Comparison of ENCODE assay signal across 12 cellular contexts in the genomic region with DNA sequence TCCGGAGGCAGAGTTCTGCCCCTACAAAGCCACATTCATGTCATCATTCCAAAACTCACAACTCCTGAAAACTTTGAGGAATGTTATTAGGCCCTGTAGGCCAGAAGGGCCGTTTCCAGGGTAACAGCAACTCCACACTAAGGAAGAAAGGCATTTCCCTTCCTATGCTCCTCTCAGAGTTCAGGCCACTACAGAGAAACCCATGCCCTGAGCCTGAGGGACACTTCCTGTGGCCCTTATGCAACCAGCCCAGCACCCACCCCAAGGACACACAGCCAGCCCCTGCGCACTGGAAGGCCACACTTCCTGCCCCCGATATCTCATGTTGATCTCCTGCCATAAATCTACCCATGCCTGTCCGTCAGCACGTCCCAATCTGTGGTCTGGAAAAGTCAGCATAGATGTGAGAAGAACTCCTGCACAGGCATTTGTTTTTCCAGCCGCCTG.
DNase-seq lines count a peak whose midpoint lies in the region; FAIRE-seq and TF ChIP-seq lines count a peak whose summit lies in the region.
"Had no signal": no experiment of that assay in that cellular context is flagged by ENCODE, and none has a peak within 500 bp of the region (broad histone marks: within the 10 kb centered on the region; RNA-seq: fewer than 3 reads in every experiment).

No MANE protein-coding gene starts in this region.

- H3K4me2 ChIP-seq in mammary epithelial cell (ENCODE audit: insufficient read depth, low read depth, low read length) = no peak overlapping the region

- no peaks in the 10 kb centered on the region for H3K9me3 Mint-ChIP-seq in activated naive CD8-positive, alpha-beta T cell treated with anti-CD3 and anti-CD28 coated beads for 36 hours

- peaks cover 5% of the 10 kb centered on the region for H3K4me1 Mint-ChIP-seq in activated naive CD8-positive, alpha-beta T cell treated with anti-CD3 and anti-CD28 coated beads for 36 hours

- no peak overlapping the region for H3K27ac ChIP-seq in mammary epithelial cell (ENCODE audit: insufficient read depth, low read depth, low read length)
- peak overlapping the region; percentile 16 to 60 for H3K27ac ChIP-seq in kidney (ENCODE audit: low read depth in 2 of 2, low read length in 2 of 2)
- H3K27ac ChIP-seq in tibial artery = peak overlapping the region; percentile 50 to 68
- H3K27ac ChIP-seq in Peyer's patch = peak overlapping the region in 2 of 4 donors; percentile 26 to 46
- H3K27ac ChIP-seq: epithelial cell of prostate, HL-60 had no signal

- peak; percentile 40 for FAIRE-seq in HTR-8/SVneo (lab: Jason Lieb, UNC)
- no peak for FAIRE-seq in kidney (lab: Jason Lieb, UNC)

- peak overlapping the region; percentile 24 for H2AFZ ChIP-seq in mammary epithelial cell (ENCODE audit: low read depth, low read length)

- intact Hi-C loops in mammary epithelial cell (cut with micrococcal nuclease) (loop anchor here (2.0 kb wide), 1 partner anchor 52 kb away; no protein-coding TSS in a partner anchor), kidney (cut with DNase I) (no loop called here), tibial artery (cut with DNase I; ENCODE audit: low total_unique reads) (no loop called here)

- H3K36me3 ChIP-seq in mammary epithelial cell (ENCODE audit: insufficient read depth, low read length) (no peaks in the 10 kb centered on the region), kidney (ENCODE audit: control insufficient read depth in 1 of 2, insufficient read depth in 2 of 2, low read length in 2 of 2) (no peaks in the 10 kb centered on the region), tibial artery (no peaks in the 10 kb centered on the region), Peyer's patch (no peaks in the 10 kb centered on the region)

- H3K27ac Mint-ChIP-seq in activated naive CD8-positive, alpha-beta T cell treated with anti-CD3 and anti-CD28 coated beads for 36 hours = no peak overlapping the region

- no peak overlapping the region for H3K9ac ChIP-seq in mammary epithelial cell (ENCODE audit: insufficient read depth, low read length)
- H3K9ac ChIP-seq in kidney (ENCODE audit: low read length in 2 of 2) = peak overlapping the region in 1 of 2 donors; percentile 12

- CTCF ChIA-PET in mammary epithelial cell (lab: Charles Lee; ENCODE audit: low non-redundant PET) = no interaction called here

- H3K4me3 ChIP-seq in mammary epithelial cell (replicated peaks in 1 of 3; ENCODE audit: insufficient read depth in 1 of 3, low read depth in 2 of 3, low read length in 3 of 3) = no peak overlapping the region
- H3K4me3 ChIP-seq in kidney (ENCODE audit: low read length in 2 of 2) = no peak overlapping the region
- no peak overlapping the region for H3K4me3 ChIP-seq in tibial artery
- H3K4me3 ChIP-seq in Peyer's patch = no peak overlapping the region

- WGBS in mammary epithelial cell (ENCODE audit: low coverage, missing lambda C conversion rate) = 30% methylated on average over 7 of the region's 7 CpGs

- BruUV-seq in mammary epithelial cell (replicated peaks; lab: Mats Ljungman, UMichigan) = no TSS peak

- dilution Hi-C loops in mammary epithelial cell (cut with HindIII; ENCODE audit: low sequenced_read_pairs) = no loop called here

- no peaks in the 10 kb centered on the region for H4K20me1 ChIP-seq in mammary epithelial cell (ENCODE audit: insufficient read depth, low read length)

- no peaks in the 10 kb centered on the region for H3K9me3 ChIP-seq in mammary epithelial cell (replicated peaks; ENCODE audit: insufficient read depth, low read length)
- H3K9me3 ChIP-seq in kidney (ENCODE audit: control insufficient read depth in 1 of 2, low read length in 2 of 2) = no peaks in the 10 kb centered on the region
- no peaks in the 10 kb centered on the region for H3K9me3 ChIP-seq in tibial artery
- no peaks in the 10 kb centered on the region for H3K9me3 ChIP-seq in Peyer's patch

- no peaks in the 10 kb centered on the region for H3K27me3 ChIP-seq in mammary epithelial cell (ENCODE audit: insufficient read depth, low read length)
- no peaks in the 10 kb centered on the region for H3K27me3 ChIP-seq in tibial artery
- H3K27me3 ChIP-seq in Peyer's patch = no peaks in the 10 kb centered on the region

- peaks cover 2% of the 10 kb centered on the region for H3K36me3 Mint-ChIP-seq in activated naive CD8-positive, alpha-beta T cell treated with anti-CD3 and anti-CD28 coated beads for 36 hours

- no peak for TF ChIP-seq CTCF in mammary epithelial cell (conservative IDR thresholded peaks at IDR 0.05 in 1 of 2, IDR thresholded peaks at IDR 0.05 in 1 of 2; ENCODE audit: extremely low read depth in 1 of 2, insufficient read depth in 1 of 2, low read depth in 1 of 2, low read length in 2 of 2)
- no peak for TF ChIP-seq CTCF in kidney (IDR thresholded peaks at IDR 0.05; ENCODE audit: borderline replicate concordance, extremely low read depth, insufficient read depth)
- no peak for TF ChIP-seq CTCF in tibial artery (IDR thresholded peaks at IDR 0.05)
- no peak for TF ChIP-seq CTCF in Peyer's patch (IDR thresholded peaks at IDR 0.05)

- TF ChIP-seq POLR2A in Peyer's patch (IDR thresholded peaks at IDR 0.05) = no peak

- no peak overlapping the region for H3K4me3 Mint-ChIP-seq in activated naive CD8-positive, alpha-beta T cell treated with anti-CD3 and anti-CD28 coated beads for 36 hours

- H3K27me3 Mint-ChIP-seq in activated naive CD8-positive, alpha-beta T cell treated with anti-CD3 and anti-CD28 coated beads for 36 hours = no peaks in the 10 kb centered on the region

- DNase-seq in HTR-8/SVneo (ENCODE audit: insufficient read length, low spot score) = peak; percentile 50
- DNase-seq in mammary epithelial cell = peak; percentile 11
- peak; percentile 80 for DNase-seq in kidney
- DNase-seq in tibial artery = peak in 1 of 2 donors; percentile 79
- DNase-seq in DMS53 (lab: John Stamatoyannopoulos, UW) = no peak
- DNase-seq in NCI-H1092 (lab: John Stamatoyannopoulos, UW) = no peak
- no peak for DNase-seq in activated naive CD8-positive, alpha-beta T cell treated with anti-CD3 and anti-CD28 coated beads for 36 hours
- no peak for DNase-seq in Peyer's patch
- DNase-seq: activated T-cell treated with anti-CD3 and anti-CD28 coated beads, Interleukin-2, amount 50 U/mL, for 1 hour; T-helper 1 cell had no signal

- H3K79me2 ChIP-seq in mammary epithelial cell (ENCODE audit: insufficient read depth, low read length) = no peaks in the 10 kb centered on the region

- in situ Hi-C loops in mammary epithelial cell (cut with MboI; ENCODE audit: low sequenced_read_pairs in 2 of 2) = loop anchor here in 1 of 2 donors (25.0 kb wide), 1 partner anchor 354 kb away; no protein-coding TSS in a partner anchor

- H3K4me1 ChIP-seq in mammary epithelial cell (ENCODE audit: insufficient read depth, low read length) (peaks cover 15% of the 10 kb centered on the region), kidney (ENCODE audit: control insufficient read depth in 1 of 2, insufficient read depth in 1 of 2, low read depth in 1 of 2, low read length in 2 of 2) (peaks cover 0 to 3% of the 10 kb centered on the region in 2 donors), tibial artery (peaks cover 0 to 28% (median 13%) of the 10 kb centered on the region in 4 donors), Peyer's patch (no peaks in the 10 kb centered on the region)

Comparison
In these comparisons a context has a peak if more than half of its experiments do, and no peak if none do; other contexts are left out.
1. DNase-seq: peak in HTR-8/SVneo (single experiment), mammary epithelial cell (single experiment) and kidney (single experiment); none in DMS53 (single experiment), NCI-H1092 (single experiment), activated naive CD8-positive, alpha-beta T cell treated with anti-CD3 and anti-CD28 coated beads for 36 hours (single experiment) and Peyer's patch (0 of 3).